Comparison of ENCODE assay signal across 2 cellular contexts in the genomic region with DNA sequence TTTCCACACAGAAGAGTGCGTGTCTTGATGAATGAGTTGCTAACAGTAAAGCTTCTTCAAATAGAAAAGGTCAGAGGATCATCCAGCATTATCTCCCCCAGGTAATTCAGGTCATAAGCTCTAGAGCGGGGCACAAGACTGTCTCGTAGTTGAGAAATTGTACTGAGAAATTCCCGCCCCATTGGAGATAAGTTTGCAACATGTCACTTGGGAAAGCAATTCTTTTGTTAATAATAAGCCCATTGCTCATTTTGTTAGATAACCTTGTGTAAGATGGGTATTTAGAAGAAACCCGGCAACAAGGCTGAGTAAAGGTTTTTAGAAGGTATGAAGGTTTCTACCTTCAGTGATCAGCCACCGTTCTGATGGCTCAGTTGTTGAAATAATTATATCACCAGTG.
TF ChIP-seq lines count a peak whose summit lies in the region.

No MANE protein-coding gene starts in this region.

TF ChIP-seq in liver, 16 proteins besides CTCF, POLR2A, EP300 and RAD21 (continued from another document):
- TF ChIP-seq, protein P1, sequence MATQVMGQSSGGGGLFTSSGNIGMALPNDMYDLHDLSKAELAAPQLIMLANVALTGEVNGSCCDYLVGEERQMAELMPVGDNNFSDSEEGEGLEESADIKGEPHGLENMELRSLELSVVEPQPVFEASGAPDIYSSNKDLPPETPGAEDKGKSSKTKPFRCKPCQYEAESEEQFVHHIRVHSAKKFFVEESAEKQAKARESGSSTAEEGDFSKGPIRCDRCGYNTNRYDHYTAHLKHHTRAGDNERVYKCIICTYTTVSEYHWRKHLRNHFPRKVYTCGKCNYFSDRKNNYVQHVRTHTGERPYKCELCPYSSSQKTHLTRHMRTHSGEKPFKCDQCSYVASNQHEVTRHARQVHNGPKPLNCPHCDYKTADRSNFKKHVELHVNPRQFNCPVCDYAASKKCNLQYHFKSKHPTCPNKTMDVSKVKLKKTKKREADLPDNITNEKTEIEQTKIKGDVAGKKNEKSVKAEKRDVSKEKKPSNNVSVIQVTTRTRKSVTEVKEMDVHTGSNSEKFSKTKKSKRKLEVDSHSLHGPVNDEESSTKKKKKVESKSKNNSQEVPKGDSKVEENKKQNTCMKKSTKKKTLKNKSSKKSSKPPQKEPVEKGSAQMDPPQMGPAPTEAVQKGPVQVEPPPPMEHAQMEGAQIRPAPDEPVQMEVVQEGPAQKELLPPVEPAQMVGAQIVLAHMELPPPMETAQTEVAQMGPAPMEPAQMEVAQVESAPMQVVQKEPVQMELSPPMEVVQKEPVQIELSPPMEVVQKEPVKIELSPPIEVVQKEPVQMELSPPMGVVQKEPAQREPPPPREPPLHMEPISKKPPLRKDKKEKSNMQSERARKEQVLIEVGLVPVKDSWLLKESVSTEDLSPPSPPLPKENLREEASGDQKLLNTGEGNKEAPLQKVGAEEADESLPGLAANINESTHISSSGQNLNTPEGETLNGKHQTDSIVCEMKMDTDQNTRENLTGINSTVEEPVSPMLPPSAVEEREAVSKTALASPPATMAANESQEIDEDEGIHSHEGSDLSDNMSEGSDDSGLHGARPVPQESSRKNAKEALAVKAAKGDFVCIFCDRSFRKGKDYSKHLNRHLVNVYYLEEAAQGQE (IDR thresholded peaks at IDR 0.05): no peak
- TF ChIP-seq TAF1 (conservative IDR thresholded peaks at IDR 0.05) (no peak), JUND (IDR thresholded peaks at IDR 0.05) (peak; percentile 46 to 69), FOXA1 (IDR thresholded peaks at IDR 0.05) (peak; percentile 15), SP1 (IDR thresholded peaks at IDR 0.05) (peak; percentile 42), RXRA (IDR thresholded peaks at IDR 0.05) (peak; percentile 76 to 94), EGR1 (IDR thresholded peaks at IDR 0.05; ENCODE audit: low read depth in 2 of 2) (no peak), HNF4A (conservative IDR thresholded peaks at IDR 0.05) (peak; percentile 59 to 69), YY1 (IDR thresholded peaks at IDR 0.05) (peak; percentile 57), FOXA2 (IDR thresholded peaks at IDR 0.05) (no peak), NR2F2 (IDR thresholded peaks at IDR 0.05) (no peak)
- TF ChIP-seq, protein P2, sequence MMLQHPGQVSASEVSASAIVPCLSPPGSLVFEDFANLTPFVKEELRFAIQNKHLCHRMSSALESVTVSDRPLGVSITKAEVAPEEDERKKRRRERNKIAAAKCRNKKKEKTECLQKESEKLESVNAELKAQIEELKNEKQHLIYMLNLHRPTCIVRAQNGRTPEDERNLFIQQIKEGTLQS (IDR thresholded peaks at IDR 0.05): no peak
- TF ChIP-seq, protein P3, sequence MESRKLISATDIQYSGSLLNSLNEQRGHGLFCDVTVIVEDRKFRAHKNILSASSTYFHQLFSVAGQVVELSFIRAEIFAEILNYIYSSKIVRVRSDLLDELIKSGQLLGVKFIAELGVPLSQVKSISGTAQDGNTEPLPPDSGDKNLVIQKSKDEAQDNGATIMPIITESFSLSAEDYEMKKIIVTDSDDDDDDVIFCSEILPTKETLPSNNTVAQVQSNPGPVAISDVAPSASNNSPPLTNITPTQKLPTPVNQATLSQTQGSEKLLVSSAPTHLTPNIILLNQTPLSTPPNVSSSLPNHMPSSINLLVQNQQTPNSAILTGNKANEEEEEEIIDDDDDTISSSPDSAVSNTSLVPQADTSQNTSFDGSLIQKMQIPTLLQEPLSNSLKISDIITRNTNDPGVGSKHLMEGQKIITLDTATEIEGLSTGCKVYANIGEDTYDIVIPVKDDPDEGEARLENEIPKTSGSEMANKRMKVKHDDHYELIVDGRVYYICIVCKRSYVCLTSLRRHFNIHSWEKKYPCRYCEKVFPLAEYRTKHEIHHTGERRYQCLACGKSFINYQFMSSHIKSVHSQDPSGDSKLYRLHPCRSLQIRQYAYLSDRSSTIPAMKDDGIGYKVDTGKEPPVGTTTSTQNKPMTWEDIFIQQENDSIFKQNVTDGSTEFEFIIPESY (IDR thresholded peaks at IDR 0.05): peak; percentile 58
- TF ChIP-seq, protein P4, sequence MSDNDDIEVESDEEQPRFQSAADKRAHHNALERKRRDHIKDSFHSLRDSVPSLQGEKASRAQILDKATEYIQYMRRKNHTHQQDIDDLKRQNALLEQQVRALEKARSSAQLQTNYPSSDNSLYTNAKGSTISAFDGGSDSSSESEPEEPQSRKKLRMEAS (IDR thresholded peaks at IDR 0.05): no peak

TF ChIP-seq in HepG2, 621 proteins besides CTCF, POLR2A, EP300 and RAD21 (continued from another document):
- TF ChIP-seq JUN (CRISPR knock-in tag; IDR thresholded peaks at IDR 0.05) (no peak), NR2F1 (CRISPR knock-in tag; IDR thresholded peaks at IDR 0.05) (no peak), ZNF382 (CRISPR knock-in tag; IDR thresholded peaks at IDR 0.05; ENCODE audit: borderline replicate concordance) (no peak), ZSCAN12 (CRISPR knock-in tag; IDR thresholded peaks at IDR 0.05) (no peak), RXRB (CRISPR knock-in tag; IDR thresholded peaks at IDR 0.05; ENCODE audit: borderline replicate concordance) (no peak), NFKB2 (CRISPR knock-in tag; IDR thresholded peaks at IDR 0.05; ENCODE audit: borderline replicate concordance) (no peak), ZNF557 (CRISPR knock-in tag; IDR thresholded peaks at IDR 0.05) (no peak)
TF ChIP-seq in HepG2: peak in this region for 0.
